ENCODE assay signal across 2 cellular contexts in the genomic region with DNA sequence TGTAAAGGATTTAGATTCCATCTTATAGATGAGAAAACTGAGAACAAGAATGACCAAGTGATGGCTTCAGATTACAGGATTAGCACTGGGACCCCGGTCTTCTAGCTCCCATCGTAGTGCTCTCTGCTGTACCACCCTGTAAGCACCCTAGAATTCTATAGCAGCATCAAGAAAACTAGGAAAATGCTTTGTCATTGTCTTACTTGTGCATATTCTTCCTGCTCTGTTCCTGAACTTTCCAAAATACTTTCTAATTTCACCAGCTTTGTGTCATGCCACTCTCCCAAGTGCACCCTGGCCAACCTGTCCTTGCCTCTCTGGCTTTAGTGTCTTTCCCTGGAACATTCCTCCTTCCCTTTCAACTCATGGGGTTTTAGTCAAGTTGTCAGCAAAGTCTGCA.
TF ChIP-seq lines count a peak whose summit lies in the region.

No MANE protein-coding gene starts in this region.

TF ChIP-seq in A549, 52 proteins besides CTCF, POLR2A, EP300 and RAD21:
- TF ChIP-seq MAFK (IDR thresholded peaks at IDR 0.05; ENCODE audit: partially characterized antibody), result peak; percentile 40
- TF ChIP-seq, protein P1, sequence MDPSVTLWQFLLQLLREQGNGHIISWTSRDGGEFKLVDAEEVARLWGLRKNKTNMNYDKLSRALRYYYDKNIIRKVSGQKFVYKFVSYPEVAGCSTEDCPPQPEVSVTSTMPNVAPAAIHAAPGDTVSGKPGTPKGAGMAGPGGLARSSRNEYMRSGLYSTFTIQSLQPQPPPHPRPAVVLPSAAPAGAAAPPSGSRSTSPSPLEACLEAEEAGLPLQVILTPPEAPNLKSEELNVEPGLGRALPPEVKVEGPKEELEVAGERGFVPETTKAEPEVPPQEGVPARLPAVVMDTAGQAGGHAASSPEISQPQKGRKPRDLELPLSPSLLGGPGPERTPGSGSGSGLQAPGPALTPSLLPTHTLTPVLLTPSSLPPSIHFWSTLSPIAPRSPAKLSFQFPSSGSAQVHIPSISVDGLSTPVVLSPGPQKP (IDR thresholded peaks at IDR 0.05; ENCODE audit: low read depth, low read length), result no peak

TF ChIP-seq in K562, 482 proteins besides CTCF, POLR2A, EP300 and RAD21:
- TF ChIP-seq, protein P2, sequence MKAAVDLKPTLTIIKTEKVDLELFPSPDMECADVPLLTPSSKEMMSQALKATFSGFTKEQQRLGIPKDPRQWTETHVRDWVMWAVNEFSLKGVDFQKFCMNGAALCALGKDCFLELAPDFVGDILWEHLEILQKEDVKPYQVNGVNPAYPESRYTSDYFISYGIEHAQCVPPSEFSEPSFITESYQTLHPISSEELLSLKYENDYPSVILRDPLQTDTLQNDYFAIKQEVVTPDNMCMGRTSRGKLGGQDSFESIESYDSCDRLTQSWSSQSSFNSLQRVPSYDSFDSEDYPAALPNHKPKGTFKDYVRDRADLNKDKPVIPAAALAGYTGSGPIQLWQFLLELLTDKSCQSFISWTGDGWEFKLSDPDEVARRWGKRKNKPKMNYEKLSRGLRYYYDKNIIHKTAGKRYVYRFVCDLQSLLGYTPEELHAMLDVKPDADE (conservative IDR thresholded peaks at IDR 0.05; ENCODE audit: control insufficient read depth, low read depth, low read length), result no peak
- TF ChIP-seq MAFG (tag; conservative IDR thresholded peaks at IDR 0.05), result peak; percentile 91
- TF ChIP-seq SMARCE1 (IDR thresholded peaks at IDR 0.05), result 0 out of 2 replicates have a peak, but pooled peaks have one; percentile 25
- TF ChIP-seq CEBPG (CRISPR knock-in tag; IDR thresholded peaks at IDR 0.05), result no peak
- no peak for TF ChIP-seq CEBPG (tag; conservative IDR thresholded peaks at IDR 0.05 in 1 of 2, IDR thresholded peaks at IDR 0.05 in 1 of 2)
- peak; percentile 37; the same call in 1 of the 2 replicates for TF ChIP-seq SMARCA4 (IDR thresholded peaks at IDR 0.05)
- TF ChIP-seq, protein P3, sequence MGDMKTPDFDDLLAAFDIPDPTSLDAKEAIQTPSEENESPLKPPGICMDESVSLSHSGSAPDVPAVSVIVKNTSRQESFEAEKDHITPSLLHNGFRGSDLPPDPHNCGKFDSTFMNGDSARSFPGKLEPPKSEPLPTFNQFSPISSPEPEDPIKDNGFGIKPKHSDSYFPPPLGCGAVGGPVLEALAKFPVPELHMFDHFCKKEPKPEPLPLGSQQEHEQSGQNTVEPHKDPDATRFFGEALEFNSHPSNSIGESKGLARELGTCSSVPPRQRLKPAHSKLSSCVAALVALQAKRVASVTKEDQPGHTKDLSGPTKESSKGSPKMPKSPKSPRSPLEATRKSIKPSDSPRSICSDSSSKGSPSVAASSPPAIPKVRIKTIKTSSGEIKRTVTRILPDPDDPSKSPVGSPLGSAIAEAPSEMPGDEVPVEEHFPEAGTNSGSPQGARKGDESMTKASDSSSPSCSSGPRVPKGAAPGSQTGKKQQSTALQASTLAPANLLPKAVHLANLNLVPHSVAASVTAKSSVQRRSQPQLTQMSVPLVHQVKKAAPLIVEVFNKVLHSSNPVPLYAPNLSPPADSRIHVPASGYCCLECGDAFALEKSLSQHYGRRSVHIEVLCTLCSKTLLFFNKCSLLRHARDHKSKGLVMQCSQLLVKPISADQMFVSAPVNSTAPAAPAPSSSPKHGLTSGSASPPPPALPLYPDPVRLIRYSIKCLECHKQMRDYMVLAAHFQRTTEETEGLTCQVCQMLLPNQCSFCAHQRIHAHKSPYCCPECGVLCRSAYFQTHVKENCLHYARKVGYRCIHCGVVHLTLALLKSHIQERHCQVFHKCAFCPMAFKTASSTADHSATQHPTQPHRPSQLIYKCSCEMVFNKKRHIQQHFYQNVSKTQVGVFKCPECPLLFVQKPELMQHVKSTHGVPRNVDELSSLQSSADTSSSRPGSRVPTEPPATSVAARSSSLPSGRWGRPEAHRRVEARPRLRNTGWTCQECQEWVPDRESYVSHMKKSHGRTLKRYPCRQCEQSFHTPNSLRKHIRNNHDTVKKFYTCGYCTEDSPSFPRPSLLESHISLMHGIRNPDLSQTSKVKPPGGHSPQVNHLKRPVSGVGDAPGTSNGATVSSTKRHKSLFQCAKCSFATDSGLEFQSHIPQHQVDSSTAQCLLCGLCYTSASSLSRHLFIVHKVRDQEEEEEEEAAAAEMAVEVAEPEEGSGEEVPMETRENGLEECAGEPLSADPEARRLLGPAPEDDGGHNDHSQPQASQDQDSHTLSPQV (IDR thresholded peaks at IDR 0.05), result 0 out of 2 replicates have a peak, but pooled peaks have one; percentile 13
- TF ChIP-seq, protein P4, sequence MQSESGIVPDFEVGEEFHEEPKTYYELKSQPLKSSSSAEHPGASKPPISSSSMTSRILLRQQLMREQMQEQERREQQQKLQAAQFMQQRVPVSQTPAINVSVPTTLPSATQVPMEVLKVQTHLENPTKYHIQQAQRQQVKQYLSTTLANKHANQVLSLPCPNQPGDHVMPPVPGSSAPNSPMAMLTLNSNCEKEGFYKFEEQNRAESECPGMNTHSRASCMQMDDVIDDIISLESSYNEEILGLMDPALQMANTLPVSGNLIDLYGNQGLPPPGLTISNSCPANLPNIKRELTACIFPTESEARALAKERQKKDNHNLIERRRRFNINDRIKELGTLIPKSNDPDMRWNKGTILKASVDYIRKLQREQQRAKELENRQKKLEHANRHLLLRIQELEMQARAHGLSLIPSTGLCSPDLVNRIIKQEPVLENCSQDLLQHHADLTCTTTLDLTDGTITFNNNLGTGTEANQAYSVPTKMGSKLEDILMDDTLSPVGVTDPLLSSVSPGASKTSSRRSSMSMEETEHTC (IDR thresholded peaks at IDR 0.05), result no peak
- TF ChIP-seq TCFL5 (CRISPR knock-in tag; conservative IDR thresholded peaks at IDR 0.05), result no peak
- TF ChIP-seq LEF1 (IDR thresholded peaks at IDR 0.05), result no peak
- peak; percentile 84 for TF ChIP-seq C11orf30 (IDR thresholded peaks at IDR 0.05; ENCODE audit: low read depth)
- TF ChIP-seq ERF (CRISPR knock-in tag; IDR thresholded peaks at IDR 0.05), result no peak
- no peak for TF ChIP-seq SNRNP70 (optimal IDR thresholded peaks at IDR 0.05; ENCODE audit: low read depth, low read length)
- no peak for TF ChIP-seq ZC3H11A (IDR thresholded peaks at IDR 0.05; ENCODE audit: low read depth, low read length)
- no peak for TF ChIP-seq KLF10 (CRISPR knock-in tag; IDR thresholded peaks at IDR 0.05)
- no peak for TF ChIP-seq DDX20 (tag; IDR thresholded peaks at IDR 0.05; ENCODE audit: low read depth)
- TF ChIP-seq SIN3A (IDR thresholded peaks at IDR 0.05; ENCODE audit: borderline replicate concordance in 2 of 2, control insufficient read depth in 1 of 2, low read depth in 2 of 2, low read length in 2 of 2), result no peak
- TF ChIP-seq NFE2L1 (tag; IDR thresholded peaks at IDR 0.05; ENCODE audit: borderline replicate concordance, low read depth), result peak; percentile 71
- no peak for TF ChIP-seq HDAC2 (IDR thresholded peaks at IDR 0.05)
- TF ChIP-seq, protein P5, sequence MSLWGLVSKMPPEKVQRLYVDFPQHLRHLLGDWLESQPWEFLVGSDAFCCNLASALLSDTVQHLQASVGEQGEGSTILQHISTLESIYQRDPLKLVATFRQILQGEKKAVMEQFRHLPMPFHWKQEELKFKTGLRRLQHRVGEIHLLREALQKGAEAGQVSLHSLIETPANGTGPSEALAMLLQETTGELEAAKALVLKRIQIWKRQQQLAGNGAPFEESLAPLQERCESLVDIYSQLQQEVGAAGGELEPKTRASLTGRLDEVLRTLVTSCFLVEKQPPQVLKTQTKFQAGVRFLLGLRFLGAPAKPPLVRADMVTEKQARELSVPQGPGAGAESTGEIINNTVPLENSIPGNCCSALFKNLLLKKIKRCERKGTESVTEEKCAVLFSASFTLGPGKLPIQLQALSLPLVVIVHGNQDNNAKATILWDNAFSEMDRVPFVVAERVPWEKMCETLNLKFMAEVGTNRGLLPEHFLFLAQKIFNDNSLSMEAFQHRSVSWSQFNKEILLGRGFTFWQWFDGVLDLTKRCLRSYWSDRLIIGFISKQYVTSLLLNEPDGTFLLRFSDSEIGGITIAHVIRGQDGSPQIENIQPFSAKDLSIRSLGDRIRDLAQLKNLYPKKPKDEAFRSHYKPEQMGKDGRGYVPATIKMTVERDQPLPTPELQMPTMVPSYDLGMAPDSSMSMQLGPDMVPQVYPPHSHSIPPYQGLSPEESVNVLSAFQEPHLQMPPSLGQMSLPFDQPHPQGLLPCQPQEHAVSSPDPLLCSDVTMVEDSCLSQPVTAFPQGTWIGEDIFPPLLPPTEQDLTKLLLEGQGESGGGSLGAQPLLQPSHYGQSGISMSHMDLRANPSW (CRISPR knock-in tag; IDR thresholded peaks at IDR 0.05), result no peak
- TF ChIP-seq ZNF586 (CRISPR knock-in tag; conservative IDR thresholded peaks at IDR 0.05), result no peak
- TF ChIP-seq ZNF316 (IDR thresholded peaks at IDR 0.05), result peak; percentile 81
- no peak for TF ChIP-seq MEF2D (tag; conservative IDR thresholded peaks at IDR 0.05; ENCODE audit: low read depth)
- TF ChIP-seq, protein P6, sequence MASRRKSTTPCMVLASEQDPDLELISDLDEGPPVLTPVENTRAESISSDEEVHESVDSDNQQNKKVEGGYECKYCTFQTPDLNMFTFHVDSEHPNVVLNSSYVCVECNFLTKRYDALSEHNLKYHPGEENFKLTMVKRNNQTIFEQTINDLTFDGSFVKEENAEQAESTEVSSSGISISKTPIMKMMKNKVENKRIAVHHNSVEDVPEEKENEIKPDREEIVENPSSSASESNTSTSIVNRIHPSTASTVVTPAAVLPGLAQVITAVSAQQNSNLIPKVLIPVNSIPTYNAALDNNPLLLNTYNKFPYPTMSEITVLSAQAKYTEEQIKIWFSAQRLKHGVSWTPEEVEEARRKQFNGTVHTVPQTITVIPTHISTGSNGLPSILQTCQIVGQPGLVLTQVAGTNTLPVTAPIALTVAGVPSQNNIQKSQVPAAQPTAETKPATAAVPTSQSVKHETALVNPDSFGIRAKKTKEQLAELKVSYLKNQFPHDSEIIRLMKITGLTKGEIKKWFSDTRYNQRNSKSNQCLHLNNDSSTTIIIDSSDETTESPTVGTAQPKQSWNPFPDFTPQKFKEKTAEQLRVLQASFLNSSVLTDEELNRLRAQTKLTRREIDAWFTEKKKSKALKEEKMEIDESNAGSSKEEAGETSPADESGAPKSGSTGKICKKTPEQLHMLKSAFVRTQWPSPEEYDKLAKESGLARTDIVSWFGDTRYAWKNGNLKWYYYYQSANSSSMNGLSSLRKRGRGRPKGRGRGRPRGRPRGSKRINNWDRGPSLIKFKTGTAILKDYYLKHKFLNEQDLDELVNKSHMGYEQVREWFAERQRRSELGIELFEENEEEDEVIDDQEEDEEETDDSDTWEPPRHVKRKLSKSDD (conservative IDR thresholded peaks at IDR 0.05; ENCODE audit: low read length), result no peak
- no peak for TF ChIP-seq ZNF143 (CRISPR knock-in tag; IDR thresholded peaks at IDR 0.05)
- TF ChIP-seq TSC22D4 (tag; IDR thresholded peaks at IDR 0.05), result no peak
- TF ChIP-seq, protein P7, sequence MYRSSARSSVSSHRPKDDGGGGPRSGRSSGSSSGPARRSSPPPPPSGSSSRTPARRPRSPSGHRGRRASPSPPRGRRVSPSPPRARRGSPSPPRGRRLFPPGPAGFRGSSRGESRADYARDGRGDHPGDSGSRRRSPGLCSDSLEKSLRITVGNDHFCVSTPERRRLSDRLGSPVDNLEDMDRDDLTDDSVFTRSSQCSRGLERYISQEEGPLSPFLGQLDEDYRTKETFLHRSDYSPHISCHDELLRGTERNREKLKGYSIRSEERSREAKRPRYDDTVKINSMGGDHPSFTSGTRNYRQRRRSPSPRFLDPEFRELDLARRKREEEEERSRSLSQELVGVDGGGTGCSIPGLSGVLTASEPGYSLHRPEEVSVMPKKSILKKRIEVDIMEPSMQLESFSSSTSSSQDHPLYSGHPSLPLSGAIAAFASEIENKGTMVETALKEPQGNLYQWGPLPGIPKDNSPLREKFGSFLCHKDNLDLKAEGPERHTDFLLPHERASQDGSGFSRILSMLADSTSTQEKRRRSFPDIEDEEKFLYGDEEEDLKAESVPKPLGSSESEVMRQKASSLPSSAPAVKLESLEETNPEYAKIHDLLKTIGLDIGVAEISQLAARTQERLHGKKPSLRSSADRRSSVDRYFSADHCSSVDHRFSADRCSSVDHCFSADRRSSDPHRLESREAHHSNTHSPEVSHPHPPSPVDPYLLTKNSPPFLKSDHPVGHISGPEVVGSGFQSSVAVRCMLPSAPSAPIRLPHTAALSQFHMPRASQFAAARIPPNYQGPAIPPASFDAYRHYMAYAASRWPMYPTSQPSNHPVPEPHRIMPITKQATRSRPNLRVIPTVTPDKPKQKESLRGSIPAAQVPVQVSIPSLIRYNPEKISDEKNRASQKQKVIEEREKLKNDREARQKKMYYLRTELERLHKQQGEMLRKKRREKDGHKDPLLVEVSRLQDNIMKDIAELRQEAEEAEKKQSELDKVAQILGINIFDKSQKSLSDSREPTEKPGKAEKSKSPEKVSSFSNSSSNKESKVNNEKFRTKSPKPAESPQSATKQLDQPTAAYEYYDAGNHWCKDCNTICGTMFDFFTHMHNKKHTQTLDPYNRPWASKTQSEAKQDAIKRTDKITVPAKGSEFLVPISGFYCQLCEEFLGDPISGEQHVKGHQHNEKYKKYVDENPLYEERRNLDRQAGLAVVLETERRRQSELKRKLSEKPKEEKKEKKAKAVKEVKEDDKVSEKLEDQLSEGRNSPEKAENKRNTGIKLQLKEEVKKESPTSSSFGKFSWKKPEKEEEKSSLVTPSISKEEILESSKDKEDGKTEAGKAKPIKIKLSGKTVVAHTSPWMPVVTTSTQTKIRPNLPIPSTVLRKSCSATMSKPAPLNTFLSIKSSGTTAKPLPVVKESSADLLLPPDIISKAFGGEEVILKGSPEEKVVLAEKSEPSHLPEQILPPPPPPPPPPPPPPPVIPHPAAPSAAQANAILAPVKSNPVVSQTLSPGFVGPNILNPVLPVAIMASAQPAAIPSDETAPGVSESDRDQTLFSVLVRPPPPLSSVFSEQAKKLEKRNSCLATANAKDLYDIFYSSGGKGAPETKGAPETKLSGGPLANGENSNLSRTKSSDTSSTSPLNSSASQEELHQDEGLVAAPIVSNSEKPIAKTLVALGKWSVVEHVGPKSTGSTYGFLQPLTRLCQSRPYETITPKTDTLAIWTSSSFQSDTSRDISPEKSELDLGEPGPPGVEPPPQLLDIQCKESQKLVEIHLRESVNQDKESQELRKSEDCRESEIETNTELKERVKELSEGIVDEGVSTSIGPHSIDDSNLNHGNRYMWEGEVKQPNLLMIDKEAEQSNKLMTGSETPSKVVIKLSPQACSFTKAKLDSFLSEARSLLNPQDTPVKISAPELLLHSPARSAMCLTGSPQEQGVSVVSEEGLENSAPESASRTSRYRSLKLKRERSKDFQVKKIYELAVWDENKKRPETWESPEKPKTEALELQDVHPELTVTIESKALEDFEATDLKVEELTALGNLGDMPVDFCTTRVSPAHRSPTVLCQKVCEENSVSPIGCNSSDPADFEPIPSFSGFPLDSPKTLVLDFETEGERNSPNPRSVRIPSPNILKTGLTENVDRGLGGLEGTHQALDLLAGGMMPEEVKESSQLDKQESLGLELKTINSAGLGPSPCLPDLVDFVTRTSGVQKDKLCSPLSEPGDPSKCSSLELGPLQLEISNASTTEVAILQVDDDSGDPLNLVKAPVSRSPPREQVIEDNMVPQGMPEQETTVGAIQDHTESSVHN (IDR thresholded peaks at IDR 0.05; ENCODE audit: borderline replicate concordance in 1 of 2, low read depth in 1 of 2), result no peak
- TF ChIP-seq HNRNPH1 (optimal IDR thresholded peaks at IDR 0.05; ENCODE audit: low read depth, low read length), result no peak
- TF ChIP-seq TAF15 (IDR thresholded peaks at IDR 0.05; ENCODE audit: low read depth, low read length), result no peak
- no peak for TF ChIP-seq GATAD2A (IDR thresholded peaks at IDR 0.05)
- TF ChIP-seq SNIP1 (IDR thresholded peaks at IDR 0.05; ENCODE audit: low read depth), result no peak
- TF ChIP-seq SMAD3 (CRISPR knock-in tag; conservative IDR thresholded peaks at IDR 0.05), result no peak
- peak; percentile 80 for TF ChIP-seq NFE2 (IDR thresholded peaks at IDR 0.05; ENCODE audit: low read depth)
- no peak for TF ChIP-seq ZNF57 (CRISPR knock-in tag; IDR thresholded peaks at IDR 0.05)
- TF ChIP-seq MAFF (IDR thresholded peaks at IDR 0.05; ENCODE audit: low read length), result 0 out of 2 replicates have a peak, but pooled peaks have one; percentile 27
- TF ChIP-seq DMBX1 (CRISPR knock-in tag; IDR thresholded peaks at IDR 0.05; ENCODE audit: borderline replicate concordance), result no peak
